In the genomic region with DNA sequence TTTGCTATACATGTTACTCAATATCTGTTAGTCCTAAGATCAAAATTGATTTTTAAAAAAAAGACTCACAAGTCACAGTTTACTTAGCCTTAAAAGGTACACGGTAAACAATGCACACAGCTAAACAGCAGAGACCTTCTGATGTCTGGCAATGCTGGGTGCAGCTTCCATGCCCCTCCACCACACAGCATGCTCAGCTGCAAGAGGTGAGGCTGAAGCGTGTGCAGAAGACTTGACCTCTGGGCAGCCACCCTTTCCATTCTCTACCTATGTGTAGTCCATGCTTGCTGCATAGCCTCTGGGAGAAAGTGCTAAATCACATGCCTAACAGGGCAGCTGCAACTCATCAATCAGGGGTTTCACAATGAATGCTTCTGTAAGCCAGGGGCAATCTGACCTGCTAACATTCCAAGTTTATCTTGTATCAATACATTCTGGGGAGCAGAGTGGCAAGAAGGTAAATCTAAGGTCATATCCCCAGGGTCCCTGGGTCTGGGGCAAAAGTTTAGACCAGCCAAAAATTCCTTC, we compare ENCODE assay signal across 13 cellular contexts. TPM values are rescaled to one million over a fixed set of nuclear protein-coding genes. Genes with fewer than 3 reads are reported as not detected.
DNase-seq lines count a peak whose midpoint lies in the region; ATAC-seq and TF ChIP-seq lines count a peak whose summit lies in the region.
"Had no signal": no experiment of that assay in that cellular context is flagged by ENCODE, and none has a peak within 500 bp of the region (broad histone marks: within the 10 kb centered on the region; RNA-seq: fewer than 3 reads in every experiment).

No MANE protein-coding gene starts in this region.

- no peaks in the 10 kb centered on the region for H3K36me3 ChIP-seq in hepatocyte (replicated peaks; ENCODE audit: insufficient read depth, low read depth)

- no peaks in the 10 kb centered on the region for H3K79me2 ChIP-seq in hepatocyte

- H3K27ac Mint-ChIP-seq in stimulated activated naive CD8-positive, alpha-beta T cell treated with anti-CD3 and anti-CD28 coated beads, Interleukin-15, amount 100 ng/mL, for 72 hours: no peak overlapping the region
- H3K27ac Mint-ChIP-seq: natural killer cell had no signal

- H3K9me2 ChIP-seq in hepatocyte (replicated peaks; ENCODE audit: insufficient read depth): no peaks in the 10 kb centered on the region

- no peak for DNase-seq in stimulated activated naive CD8-positive, alpha-beta T cell treated with anti-CD3 and anti-CD28 coated beads, Interleukin-15, Interleukin-2, amounts not matched to agents 100 U/mL and 50 U/mL, for 24 hours
- DNase-seq in stimulated activated naive CD8-positive, alpha-beta T cell treated with anti-CD3 and anti-CD28 coated beads, Interleukin-15, amount 100 ng/mL, for 72 hours: no peak
- DNase-seq in NCI-H226: peak; percentile 49
- peak; percentile 59 for DNase-seq in hepatocyte (ENCODE audit: low spot score)
- DNase-seq in NOMO-1 (lab: John Stamatoyannopoulos, UW; ENCODE audit: unreplicated experiment in 2 of 2): no peak
- no peak for DNase-seq in superior temporal gyrus (ENCODE audit: extremely low spot score)
- no peak for DNase-seq in D341Med (ENCODE audit: low spot score)
- no peak for DNase-seq in CD1c-positive myeloid dendritic cell (ENCODE audit: extremely low spot score)
- DNase-seq: glutamatergic neuron; MM.1S; natural killer cell; Right ventricle myocardium superior; stimulated activated CD4-positive, alpha-beta T cell treated with anti-CD3 and anti-CD28 coated beads, Interleukin-4, amount 100 ng/mL, for 1 hour had no signal

- H3K4me1 ChIP-seq in hepatocyte (ENCODE audit: insufficient read depth): peaks cover 5% of the 10 kb centered on the region

- no peaks in the 10 kb centered on the region for H4K20me1 ChIP-seq in hepatocyte (ENCODE audit: insufficient read depth, poor library complexity, severe bottlenecking)

- WGBS in hepatocyte (ENCODE audit: low lambda C conversion rate, missing lambda C conversion rate): 24% methylated on average over 2 of the region's 2 CpGs

- H3K27me3 Mint-ChIP-seq in stimulated activated naive CD8-positive, alpha-beta T cell treated with anti-CD3 and anti-CD28 coated beads, Interleukin-15, amount 100 ng/mL, for 72 hours: no peaks in the 10 kb centered on the region

- H3K4me2 ChIP-seq in hepatocyte: peak overlapping the region; percentile 19

- no peak overlapping the region for H3K4me3 Mint-ChIP-seq in stimulated activated naive CD8-positive, alpha-beta T cell treated with anti-CD3 and anti-CD28 coated beads, Interleukin-15, amount 100 ng/mL, for 72 hours
- H3K4me3 Mint-ChIP-seq: natural killer cell had no signal

- no peaks in the 10 kb centered on the region for H3K9me3 Mint-ChIP-seq in stimulated activated naive CD8-positive, alpha-beta T cell treated with anti-CD3 and anti-CD28 coated beads, Interleukin-15, amount 100 ng/mL, for 72 hours
- H3K9me3 Mint-ChIP-seq: natural killer cell had no signal

- no peaks in the 10 kb centered on the region for H3K9me3 ChIP-seq in hepatocyte (ENCODE audit: low read depth)

- H3K27ac ChIP-seq in hepatocyte: peak overlapping the region; percentile 39

- H3K4me3 ChIP-seq in hepatocyte: no peak overlapping the region

- H3K27me3 ChIP-seq in hepatocyte: no peaks in the 10 kb centered on the region

- no peak overlapping the region for H2AFZ ChIP-seq in hepatocyte

- peaks cover 9% of the 10 kb centered on the region for H3K4me1 Mint-ChIP-seq in stimulated activated naive CD8-positive, alpha-beta T cell treated with anti-CD3 and anti-CD28 coated beads, Interleukin-15, amount 100 ng/mL, for 72 hours

- ATAC-seq in stimulated activated naive CD8-positive, alpha-beta T cell treated with anti-CD3 and anti-CD28 coated beads, Interleukin-15, Interleukin-2, amounts not matched to agents 100 U/mL and 50 U/mL, for 24 hours: peak; percentile 23
- ATAC-seq in stimulated activated naive CD8-positive, alpha-beta T cell treated with anti-CD3 and anti-CD28 coated beads, Interleukin-15, amount 100 ng/mL, for 72 hours: no peak
- ATAC-seq: natural killer cell had no signal

- TF ChIP-seq CTCF in hepatocyte (IDR thresholded peaks at IDR 0.05; ENCODE audit: poor library complexity): no peak

RNA-seq across cellular contexts. Expression of gene AMN1, which starts 44.5 kb away (rescaled TPM):
- total RNA-seq in hepatocyte: 11.9 and 14.0 TPM in 2 replicates
- 8.3 and 9.3 TPM in 2 replicates for polyA plus RNA-seq in hepatocyte

Comparison
In these comparisons a context has a peak if more than half of its experiments do, and no peak if none do; other contexts are left out.
1. DNase-seq: peak in NCI-H226 (single experiment) and hepatocyte (single experiment); none in stimulated activated naive CD8-positive, alpha-beta T cell treated with anti-CD3 and anti-CD28 coated beads, Interleukin-15, Interleukin-2, amounts not matched to agents 100 U/mL and 50 U/mL, for 24 hours (single experiment), stimulated activated naive CD8-positive, alpha-beta T cell treated with anti-CD3 and anti-CD28 coated beads, Interleukin-15, amount 100 ng/mL, for 72 hours (0 of 2), NOMO-1 (0 of 2), superior temporal gyrus (single experiment), D341Med (single experiment) and CD1c-positive myeloid dendritic cell (single experiment).